Comparison of ENCODE assay signal across 8 cellular contexts in the genomic region with DNA sequence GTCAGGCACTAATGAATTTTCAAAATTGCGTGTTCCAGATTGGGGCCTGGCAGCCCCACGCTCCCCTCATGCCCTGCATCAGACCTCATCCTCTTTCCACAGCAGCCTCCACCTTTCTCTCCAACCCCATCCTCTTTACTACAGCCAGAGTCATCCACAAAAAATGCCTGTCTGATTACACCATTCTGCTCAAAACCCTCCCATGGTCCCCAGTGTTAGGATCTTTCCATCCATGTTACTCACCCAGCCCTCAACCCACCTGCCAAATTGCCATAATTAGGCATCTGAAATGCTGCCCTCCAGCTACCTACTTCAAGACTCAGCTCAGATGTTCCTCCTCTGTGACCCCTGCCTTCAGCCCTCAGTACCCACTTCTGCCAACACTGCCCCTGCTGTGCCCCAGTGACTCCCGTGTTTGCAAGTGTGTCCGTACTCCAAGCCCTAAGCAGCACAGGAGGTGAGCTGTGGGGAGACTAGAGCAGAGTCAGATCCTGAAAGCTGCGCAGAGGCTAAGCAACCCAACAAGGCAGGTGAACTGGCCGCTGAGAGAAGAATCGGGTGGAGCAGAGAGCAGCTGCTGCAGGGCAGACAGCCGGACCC. TPM values are rescaled to one million over a fixed set of nuclear protein-coding genes. Genes with fewer than 3 reads are reported as not detected.
DNase-seq lines count a peak whose midpoint lies in the region; ATAC-seq, FAIRE-seq and TF ChIP-seq lines count a peak whose summit lies in the region.

No MANE protein-coding gene starts in this region.

- no peak overlapping the region for H3K4me2 ChIP-seq in endothelial cell of umbilical vein (ENCODE audit: insufficient read depth, low read length)

- H3K9me3 ChIP-seq in ES-I3 (ENCODE audit: control insufficient read depth, insufficient read depth, low read length), result no peaks in the 10 kb centered on the region
- no peaks in the 10 kb centered on the region for H3K9me3 ChIP-seq in endothelial cell of umbilical vein (replicated peaks; ENCODE audit: control insufficient read depth, insufficient read depth, low read length)
- no peaks in the 10 kb centered on the region for H3K9me3 ChIP-seq in prostate gland

- H3K4me3 Mint-ChIP-seq in activated T-cell treated with anti-CD3 and anti-CD28 coated beads, Interleukin-2, amount 50 U/mL, for 24 hours, result no peak overlapping the region

- CTCF ChIA-PET in endothelial cell of umbilical vein (lab: Charles Lee), result interaction anchor here (0.8 to 18.1 kb wide), 9 partner anchors 13 to 227 kb away, joined by 3 to 965 read pairs (median 22); a partner anchor contains a TSS

- TF ChIP-seq CTCF in endothelial cell of umbilical vein (IDR thresholded peaks at IDR 0.05; ENCODE audit: extremely low read depth in 1 of 2, insufficient read depth in 1 of 2, low read depth in 1 of 2, low read length in 2 of 2), result no peak
- no peak for TF ChIP-seq CTCF in prostate gland (IDR thresholded peaks at IDR 0.05)

- peaks cover 12% of the 10 kb centered on the region for H3K36me3 Mint-ChIP-seq in activated T-cell treated with anti-CD3 and anti-CD28 coated beads, Interleukin-2, amount 50 U/mL, for 24 hours (ENCODE audit: low read depth)

- no peak for FAIRE-seq in endothelial cell of umbilical vein (lab: Jason Lieb, UNC)

- H3K27me3 ChIP-seq in endothelial cell of umbilical vein (ENCODE audit: control insufficient read depth in 2 of 2, insufficient read depth in 2 of 2, low read length in 2 of 2) (peaks cover 0 to 9% of the 10 kb centered on the region in 2 experiments), prostate gland (replicated peaks; ENCODE audit: insufficient read depth) (no peaks in the 10 kb centered on the region)

- peak overlapping the region; percentile 77 for H3K9ac ChIP-seq in ES-I3 (ENCODE audit: low read depth, low read length)
- no peak overlapping the region for H3K9ac ChIP-seq in endothelial cell of umbilical vein (replicated peaks; ENCODE audit: extremely low read depth, insufficient read depth, low read length)

- no peak for TF ChIP-seq POLR2A in endothelial cell of umbilical vein (IDR thresholded peaks at IDR 0.05; ENCODE audit: low read depth, low read length)
- TF ChIP-seq POLR2A in prostate gland (IDR thresholded peaks at IDR 0.05), result no peak

- H3K9me1 ChIP-seq in endothelial cell of umbilical vein (replicated peaks; ENCODE audit: control insufficient read depth, extremely low read depth, insufficient read depth, low read length), result no peaks in the 10 kb centered on the region

- BruUV-seq in endothelial cell of umbilical vein (replicated peaks; lab: Mats Ljungman, UMichigan), result TSS peak; percentile 11

- H3K27ac Mint-ChIP-seq in activated T-cell treated with anti-CD3 and anti-CD28 coated beads, Interleukin-2, amount 50 U/mL, for 24 hours, result no peak overlapping the region

- peak; percentile 59 for DNase-seq in NCI-H69 (lab: John Stamatoyannopoulos, UW)
- DNase-seq in endothelial cell of umbilical vein (ENCODE audit: low read depth, low spot score), result no peak
- no peak for DNase-seq in prostate gland (ENCODE audit: low spot score)
- no peak for DNase-seq in activated T-cell treated with anti-CD3 and anti-CD28 coated beads, Interleukin-2, amount 50 U/mL, for 24 hours
- DNase-seq in activated naive CD4-positive, alpha-beta T cell treated with anti-CD3 and anti-CD28 coated beads, Interleukin-2, amount 50 U/mL, for 16 hours, result no peak

- H3K9me3 Mint-ChIP-seq in activated T-cell treated with anti-CD3 and anti-CD28 coated beads, Interleukin-2, amount 50 U/mL, for 24 hours, result no peaks in the 10 kb centered on the region

- H3K4me1 ChIP-seq in ES-I3 (ENCODE audit: insufficient read depth, low read length), result peaks cover 23% of the 10 kb centered on the region
- peaks cover 5% of the 10 kb centered on the region for H3K4me1 ChIP-seq in endothelial cell of umbilical vein (ENCODE audit: control insufficient read depth, extremely low read depth, insufficient read depth, low read length)
- no peaks in the 10 kb centered on the region for H3K4me1 ChIP-seq in prostate gland (replicated peaks)

- H3K4me3 ChIP-seq in endothelial cell of umbilical vein (replicated peaks in 1 of 3; ENCODE audit: insufficient read depth in 1 of 3, low read depth in 1 of 3, low read length in 3 of 3), result peak overlapping the region in 1 of 3 experiments; percentile 5
- H3K4me3 ChIP-seq in prostate gland, result peak overlapping the region; percentile 38 to 45

- 27% methylated on average over 8 of the region's 8 CpGs for WGBS in prostate gland

- intact Hi-C loops in endothelial cell of umbilical vein (cut with micrococcal nuclease) (loop anchor here (5.0 kb wide), 2 partner anchors 81 to 281 kb away; a partner anchor contains a TSS), prostate gland (cut with DNase I) (loop anchor here (5.0 kb wide), 1 partner anchor 406 kb away; no protein-coding TSS in a partner anchor)

- no peak overlapping the region for H2AFZ ChIP-seq in endothelial cell of umbilical vein (ENCODE audit: low read depth, low read length)

- no peaks in the 10 kb centered on the region for H3K79me2 ChIP-seq in endothelial cell of umbilical vein (ENCODE audit: control insufficient read depth, insufficient read depth, low read length)

- ATAC-seq in HG02571 (IDR thresholded peaks at IDR 0.05; ENCODE audit: unreplicated experiment) (no peak), HG03025 (IDR thresholded peaks at IDR 0.05; ENCODE audit: low FRiP score, unreplicated experiment) (no peak)

- peaks cover 37% of the 10 kb centered on the region for H3K27me3 Mint-ChIP-seq in activated T-cell treated with anti-CD3 and anti-CD28 coated beads, Interleukin-2, amount 50 U/mL, for 24 hours

- POLR2A ChIA-PET in endothelial cell of umbilical vein (lab: Charles Lee), result interaction anchor here (1.4 kb wide), 1 partner anchor 169 kb away, joined by 4 read pairs; no protein-coding TSS in a partner anchor

- H3K27ac ChIP-seq in endothelial cell of umbilical vein (ENCODE audit: insufficient read depth, low read depth, low read length) (no peak overlapping the region), prostate gland (peak overlapping the region; percentile 75)

- peaks cover 19% of the 10 kb centered on the region for H3K4me1 Mint-ChIP-seq in activated T-cell treated with anti-CD3 and anti-CD28 coated beads, Interleukin-2, amount 50 U/mL, for 24 hours (ENCODE audit: low read depth)

- dilution Hi-C loops in endothelial cell of umbilical vein (cut with MboI; ENCODE audit: extremely low pct_ligation_motif_present, low sequenced_read_pairs), result loop anchor here (25.0 kb wide), 1 partner anchor 171 kb away; no protein-coding TSS in a partner anchor

- no peaks in the 10 kb centered on the region for H3K36me3 ChIP-seq in ES-I3 (ENCODE audit: insufficient read depth, low read length)
- H3K36me3 ChIP-seq in endothelial cell of umbilical vein (ENCODE audit: control insufficient read depth in 2 of 2, extremely low read depth in 1 of 2, insufficient read depth in 2 of 2, low read length in 2 of 2), result no peaks in the 10 kb centered on the region
- no peaks in the 10 kb centered on the region for H3K36me3 ChIP-seq in prostate gland

- H4K20me1 ChIP-seq in endothelial cell of umbilical vein (replicated peaks; ENCODE audit: control insufficient read depth, extremely low read depth, insufficient read depth, low read length), result no peaks in the 10 kb centered on the region

RNA-seq across cellular contexts. Expression of a gene that starts 0.7 kb away (rescaled TPM):
- total RNA-seq in endothelial cell of umbilical vein (0.18 and 0.48 TPM in 2 replicates), prostate gland (1 to 10 TPM; 4.1 to 5.4 TPM)
- 0.11 TPM in 2 replicates for polyA plus RNA-seq in endothelial cell of umbilical vein
- polyA plus RNA-seq in endothelial cell of umbilical vein (2011; cell fraction: cytosol; rRNA removed), result not detected in 2 replicates
- polyA plus RNA-seq in endothelial cell of umbilical vein (2011; cell fraction: nucleus; rRNA removed), result 0.66 and 0.71 TPM in 2 replicates
- 0.24 TPM in 1 of 2 replicates, not detected in the other for polyA plus RNA-seq in endothelial cell of umbilical vein (2012)
- polyA minus RNA-seq in endothelial cell of umbilical vein, result not detected in 2 replicates
- 1.9 TPM for polyA minus RNA-seq in endothelial cell of umbilical vein (2011; cell fraction: cytosol; rRNA and poly(A)+ RNA removed)
- 0.43 and 0.53 TPM in 2 replicates for polyA minus RNA-seq in endothelial cell of umbilical vein (2011; cell fraction: nucleus; rRNA and poly(A)+ RNA removed)

RNA-seq across cellular contexts. Expression of a gene that starts 13.9 kb away (rescaled TPM):
- total RNA-seq in endothelial cell of umbilical vein (25.8 and 29.3 TPM in 2 replicates), prostate gland (10 to 100 TPM; 27.7 to 55.7 TPM)
- polyA plus RNA-seq in endothelial cell of umbilical vein, result 28.9 and 32.3 TPM in 2 replicates
- polyA plus RNA-seq in endothelial cell of umbilical vein (2011; cell fraction: cytosol; rRNA removed), result 17.2 and 17.7 TPM in 2 replicates
- polyA plus RNA-seq in endothelial cell of umbilical vein (2011; cell fraction: nucleus; rRNA removed), result 46.6 and 56.9 TPM in 2 replicates
- 20.9 and 23.8 TPM in 2 replicates for polyA plus RNA-seq in endothelial cell of umbilical vein (2012)
- 36.1 and 41.8 TPM in 2 replicates for polyA minus RNA-seq in endothelial cell of umbilical vein
- polyA minus RNA-seq in endothelial cell of umbilical vein (2011; cell fraction: cytosol; rRNA and poly(A)+ RNA removed), result 9.4 TPM
- polyA minus RNA-seq in endothelial cell of umbilical vein (2011; cell fraction: nucleus; rRNA and poly(A)+ RNA removed), result 12.2 and 18.2 TPM in 2 replicates

RNA-seq across cellular contexts. Expression of a gene that starts 36.9 kb away (rescaled TPM):
- total RNA-seq in endothelial cell of umbilical vein (26.6 and 28.1 TPM in 2 replicates), prostate gland (10 to 100 TPM; 25.4 to 31.1 TPM)
- 59.1 and 59.6 TPM in 2 replicates for polyA plus RNA-seq in endothelial cell of umbilical vein
- polyA plus RNA-seq in endothelial cell of umbilical vein (2011; cell fraction: cytosol; rRNA removed), result 34.0 and 36.6 TPM in 2 replicates
- 110 and 115 TPM in 2 replicates for polyA plus RNA-seq in endothelial cell of umbilical vein (2011; cell fraction: nucleus; rRNA removed)
- polyA plus RNA-seq in endothelial cell of umbilical vein (2012), result 19.2 and 24.4 TPM in 2 replicates
- 36.3 and 47.4 TPM in 2 replicates for polyA minus RNA-seq in endothelial cell of umbilical vein
- polyA minus RNA-seq in endothelial cell of umbilical vein (2011; cell fraction: cytosol; rRNA and poly(A)+ RNA removed), result 31.5 TPM
- 28.1 and 35.4 TPM in 2 replicates for polyA minus RNA-seq in endothelial cell of umbilical vein (2011; cell fraction: nucleus; rRNA and poly(A)+ RNA removed)

RNA-seq across cellular contexts. Expression of a gene that starts 41.9 kb away (rescaled TPM):
- total RNA-seq in endothelial cell of umbilical vein (105 and 110 TPM in 2 replicates), prostate gland (100 to 1,000 TPM; 180 to 245 TPM)
- polyA plus RNA-seq in endothelial cell of umbilical vein, result 325 and 372 TPM in 2 replicates
- 176 and 182 TPM in 2 replicates for polyA plus RNA-seq in endothelial cell of umbilical vein (2011; cell fraction: cytosol; rRNA removed)
- polyA plus RNA-seq in endothelial cell of umbilical vein (2011; cell fraction: nucleus; rRNA removed), result 135 and 137 TPM in 2 replicates
- 71.5 and 78.9 TPM in 2 replicates for polyA plus RNA-seq in endothelial cell of umbilical vein (2012)
- 110 and 148 TPM in 2 replicates for polyA minus RNA-seq in endothelial cell of umbilical vein
- 104 TPM for polyA minus RNA-seq in endothelial cell of umbilical vein (2011; cell fraction: cytosol; rRNA and poly(A)+ RNA removed)
- polyA minus RNA-seq in endothelial cell of umbilical vein (2011; cell fraction: nucleus; rRNA and poly(A)+ RNA removed), result 28.4 and 32.8 TPM in 2 replicates

RNA-seq across cellular contexts. Expression of a gene that starts 46.1 kb away (rescaled TPM):
- total RNA-seq in endothelial cell of umbilical vein, result 77.7 and 80.0 TPM in 2 replicates
- 103 and 145 TPM in 2 replicates for polyA plus RNA-seq in endothelial cell of umbilical vein
- 50.3 and 64.8 TPM in 2 replicates for polyA plus RNA-seq in endothelial cell of umbilical vein (2011; cell fraction: cytosol; rRNA removed)
- polyA plus RNA-seq in endothelial cell of umbilical vein (2011; cell fraction: nucleus; rRNA removed), result 26.6 and 28.8 TPM in 2 replicates
- polyA plus RNA-seq in endothelial cell of umbilical vein (2012), result 56.9 and 64.4 TPM in 2 replicates
- 55.0 and 72.4 TPM in 2 replicates for polyA minus RNA-seq in endothelial cell of umbilical vein
- polyA minus RNA-seq in endothelial cell of umbilical vein (2011; cell fraction: cytosol; rRNA and poly(A)+ RNA removed), result 29.3 TPM
- polyA minus RNA-seq in endothelial cell of umbilical vein (2011; cell fraction: nucleus; rRNA and poly(A)+ RNA removed), result 14.2 and 20.9 TPM in 2 replicates
- 10 to 100 TPM; 34.8 to 63.9 TPM for total RNA-seq in prostate gland
